ENCODE assay signal across 30 cellular contexts in the genomic region with DNA sequence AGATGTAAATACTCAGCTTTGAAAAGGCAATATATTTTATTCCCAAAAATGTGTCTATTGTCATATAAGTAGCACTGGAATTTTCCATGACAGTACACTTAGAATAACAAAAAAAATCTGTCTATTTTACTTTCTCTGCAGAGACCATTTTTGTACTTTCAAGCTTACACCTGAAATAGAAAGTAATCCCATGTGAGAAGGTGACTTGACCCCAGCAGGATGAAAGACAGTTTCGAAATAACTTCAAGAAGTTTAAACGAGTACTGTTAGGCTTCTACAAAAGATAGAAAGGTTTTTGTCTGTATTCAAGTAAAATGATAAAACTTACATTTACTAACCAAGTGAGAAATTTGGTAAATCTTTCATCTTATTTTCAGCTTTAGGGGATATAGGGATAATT.
"Had no signal": no experiment of that assay in that cellular context is flagged by ENCODE, and none has a peak within 500 bp of the region (broad histone marks: within the 10 kb centered on the region; RNA-seq: fewer than 3 reads in every experiment).

No MANE protein-coding gene starts in this region.

- H3K36me3 ChIP-seq: brain microvascular endothelial cell, colonic mucosa had no signal

- H3K27ac Mint-ChIP-seq: activated B cell treated with CpG ODN at 0.5 μM for 24 hours; activated CD4-positive, alpha-beta memory T cell treated with anti-CD3 and anti-CD28 coated beads for 36 hours; activated naive CD4-positive, alpha-beta T cell treated with anti-CD3 and anti-CD28 coated beads for 36 hours; activated naive CD8-positive, alpha-beta T cell treated with anti-CD3 and anti-CD28 coated beads for 36 hours; activated T-helper 1 cell treated with anti-CD3 and anti-CD28 coated beads, Interleukin-12 subunit alpha, Interleukin-12 subunit beta, Interleukin-2, Interleukin-4 antibody, amounts not matched to agents 30 ng/mL and 10 ng/mL and 1 ng/mL, durations not matched to agents 14 hours and 24 hours and 36 hours had no signal

- H3K4me3 ChIP-seq: colonic mucosa had no signal

- DNase-seq: activated B cell treated with CpG ODN at 0.5 μM for 24 hours; activated CD4-positive, alpha-beta memory T cell treated with anti-CD3 and anti-CD28 coated beads for 36 hours; activated CD4-positive, alpha-beta T cell treated with anti-CD3 and anti-CD28 coated beads for 4 hours; activated CD4-positive, alpha-beta T cell treated with anti-CD3 and anti-CD28 coated beads, Interleukin-2, amount 50 U/mL, for 1 hour; activated CD4-positive, CD25-positive, alpha-beta regulatory T cell treated with anti-CD3 and anti-CD28 coated beads, Interleukin-2, amount 50 U/mL, for 72 hours; activated CD8-positive, alpha-beta memory T cell treated with anti-CD3 and anti-CD28 coated beads, Interleukin-2, amount 50 U/mL, for 4 hours; activated gamma-delta T cell treated with Interleukin-2 at 50 U/mL for 16 hours; activated naive CD4-positive, alpha-beta T cell treated with anti-CD3 and anti-CD28 coated beads for 36 hours; activated naive CD8-positive, alpha-beta T cell treated with anti-CD3 and anti-CD28 coated beads for 36 hours; activated T-cell treated with anti-CD3 and anti-CD28 coated beads for 4 hours; activated T-cell treated with anti-CD3 and anti-CD28 coated beads, Interleukin-2, amount 50 U/mL, for 4 hours; amniotic stem cell; aorta; brain microvascular endothelial cell; central memory CD4-positive, alpha-beta T cell; colonic mucosa; NCI-H1105; NCI-H1417 treated with DMSO at 0.1 percent for 48 hours; NCI-H187 treated with DMSO at 0.1 percent for 48 hours; NCI-H2081; NCI-H345; NCI-H526; NCI-H748 treated with DMSO at 0.1 percent for 48 hours; Right ventricle myocardium superior; SW 1271; T-helper 1 cell; T-helper 2 cell; T-helper 9 cell had no signal

- H3K9me3 Mint-ChIP-seq: activated B cell treated with CpG ODN at 0.5 μM for 24 hours; activated CD4-positive, alpha-beta memory T cell treated with anti-CD3 and anti-CD28 coated beads for 36 hours; activated naive CD8-positive, alpha-beta T cell treated with anti-CD3 and anti-CD28 coated beads for 36 hours; activated T-cell treated with anti-CD3 and anti-CD28 coated beads, Interleukin-2, amount 50 U/mL, for 4 hours; activated T-helper 1 cell treated with anti-CD3 and anti-CD28 coated beads, Interleukin-12 subunit alpha, Interleukin-12 subunit beta, Interleukin-2, Interleukin-4 antibody, amounts not matched to agents 30 ng/mL and 10 ng/mL and 1 ng/mL, durations not matched to agents 14 hours and 24 hours and 36 hours had no signal

- H3K4me1 Mint-ChIP-seq: activated B cell treated with CpG ODN at 0.5 μM for 24 hours had no signal

- H3K27ac ChIP-seq: brain microvascular endothelial cell, colonic mucosa, VCaP had no signal

- H3K27me3 Mint-ChIP-seq: activated B cell treated with CpG ODN at 0.5 μM for 24 hours; activated CD4-positive, alpha-beta memory T cell treated with anti-CD3 and anti-CD28 coated beads for 36 hours; activated naive CD8-positive, alpha-beta T cell treated with anti-CD3 and anti-CD28 coated beads for 36 hours had no signal

- H3K4me3 Mint-ChIP-seq: activated B cell treated with CpG ODN at 0.5 μM for 24 hours; activated CD4-positive, alpha-beta memory T cell treated with anti-CD3 and anti-CD28 coated beads for 36 hours; activated naive CD4-positive, alpha-beta T cell treated with anti-CD3 and anti-CD28 coated beads for 36 hours; activated naive CD8-positive, alpha-beta T cell treated with anti-CD3 and anti-CD28 coated beads for 36 hours; activated T-cell treated with anti-CD3 and anti-CD28 coated beads, Interleukin-2, amount 50 U/mL, for 4 hours; activated T-helper 1 cell treated with anti-CD3 and anti-CD28 coated beads, Interleukin-12 subunit alpha, Interleukin-12 subunit beta, Interleukin-2, Interleukin-4 antibody, amounts not matched to agents 30 ng/mL and 10 ng/mL and 1 ng/mL, durations not matched to agents 14 hours and 24 hours and 36 hours had no signal

- H3K27me3 ChIP-seq: brain microvascular endothelial cell, colonic mucosa had no signal

- H3K4me1 ChIP-seq: colonic mucosa had no signal

- ATAC-seq: activated T-cell treated with anti-CD3 and anti-CD28 coated beads, Interleukin-2, amount 50 U/mL, for 4 hours had no signal

- H3K9me3 ChIP-seq: colonic mucosa had no signal

- H3K36me3 Mint-ChIP-seq: activated CD4-positive, alpha-beta memory T cell treated with anti-CD3 and anti-CD28 coated beads for 36 hours; activated naive CD8-positive, alpha-beta T cell treated with anti-CD3 and anti-CD28 coated beads for 36 hours had no signal
